8 cellular contexts compared by ENCODE assay signal in genomic region chr6:30907758-30908591, GRCh38. TPM values are rescaled to one million over a fixed set of nuclear protein-coding genes. Genes with fewer than 3 reads are reported as not detected.
DNase-seq lines count a peak whose midpoint lies in the region; ATAC-seq lines count a peak whose summit lies in the region.

Gene GTF2H4, plus strand, starts transcription at chr6:30908207.

- no peaks in the 10 kb centered on the region for H3K27me3 Mint-ChIP-seq in IgD-negative memory B cell

- peak; percentile 100 for DNase-seq in DMS 273 (lab: John Stamatoyannopoulos, UW; ENCODE audit: unreplicated experiment)
- DNase-seq in OCI-M2 (lab: John Stamatoyannopoulos, UW; ENCODE audit: unreplicated experiment), result peak; percentile 95
- DNase-seq in activated T-cell treated with anti-CD3 and anti-CD28 coated beads for 4 hours, result peak; percentile 95
- peak; percentile 98 for DNase-seq in epidermal melanocyte (ENCODE audit: insufficient read length, low spot score)
- DNase-seq in stimulated activated CD8-positive, alpha-beta memory T cell treated with anti-CD3 and anti-CD28 coated beads, Interleukin-4, amount 100 ng/mL, for 1 hour (ENCODE audit: low read depth in 2 of 2, low spot score in 1 of 2), result peak; percentile 80 to 87

- H3K9me3 Mint-ChIP-seq in IgD-negative memory B cell, result no peaks in the 10 kb centered on the region

- H3K36me3 Mint-ChIP-seq in IgD-negative memory B cell, result peaks cover 2% of the 10 kb centered on the region

- no peaks in the 10 kb centered on the region for H3K9me3 ChIP-seq in mononuclear cell (ENCODE audit: low read depth, low read length)

- H3K4me1 ChIP-seq in mononuclear cell (ENCODE audit: insufficient read depth, low read length), result peaks cover 15% of the 10 kb centered on the region

- peak within 1 kb of the TSS; percentile 40 to 64 (median 61) for H3K27ac Mint-ChIP-seq in IgD-negative memory B cell

- H3K27me3 ChIP-seq in mononuclear cell (ENCODE audit: insufficient read depth, low read length), result no peaks in the 10 kb centered on the region

- ATAC-seq in GM21529 (IDR thresholded peaks at IDR 0.05; ENCODE audit: unreplicated experiment), result peak; percentile 97

- peaks cover 14 to 19% (median 18%) of the 10 kb centered on the region in 3 donors for H3K4me1 Mint-ChIP-seq in IgD-negative memory B cell

- peak within 1 kb of the TSS; percentile 96 to 99 (median 99) for H3K4me3 Mint-ChIP-seq in IgD-negative memory B cell

- peak within 1 kb of the TSS; percentile 73 for H3K4me3 ChIP-seq in mononuclear cell (ENCODE audit: low read length)

RNA-seq across cellular contexts. Expression of gene GTF2H4, which starts in this region (rescaled TPM):
- polyA plus RNA-seq in IgD-negative memory B cell, result 8.4 TPM
- total RNA-seq in mononuclear cell, result 2.8 TPM

Comparison
In these comparisons a context has a peak if more than half of its experiments do, and no peak if none do; other contexts are left out.
1. Peak in every context shown above with its lines: DNase-seq, ATAC-seq and H3K4me3 ChIP-seq.